Comparison of ENCODE assay signal across 8 cellular contexts in the genomic region with DNA sequence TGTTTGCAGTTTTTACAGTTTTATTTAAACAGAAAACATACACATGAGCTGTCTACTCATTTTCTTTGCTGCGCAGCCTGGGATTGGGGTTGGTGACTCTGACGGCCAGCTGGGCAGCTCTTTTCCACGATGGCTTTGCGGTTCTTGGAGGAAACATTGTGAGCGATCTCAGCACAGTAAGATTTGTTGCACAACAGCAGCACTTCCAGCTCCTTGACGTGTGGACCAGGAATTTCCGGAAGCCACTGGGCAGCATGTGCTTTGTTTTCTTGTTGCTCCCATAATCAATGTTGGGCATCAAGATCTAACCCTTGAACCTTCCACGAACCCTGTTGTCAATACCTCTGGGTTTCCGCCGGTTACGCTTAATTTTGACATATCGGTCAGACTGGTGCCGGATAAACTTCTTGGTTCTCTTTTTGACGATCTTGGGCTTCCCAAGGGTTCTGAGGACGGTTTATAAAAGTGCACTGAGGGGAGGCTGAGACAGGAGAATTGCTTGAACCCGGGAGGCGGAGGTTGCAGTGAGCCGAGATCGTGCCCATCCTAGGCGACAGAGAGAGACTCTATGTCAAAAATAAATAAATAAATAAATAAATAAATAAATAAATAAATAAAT. TPM values are rescaled to one million over a fixed set of nuclear protein-coding genes. Genes with fewer than 3 reads are reported as not detected.
A peak's percentile ranks its signal among the peaks of the same experiment; 100 is the strongest.
DNase-seq lines count a peak whose midpoint lies in the region; ATAC-seq and TF ChIP-seq lines count a peak whose summit lies in the region.

No MANE protein-coding gene starts in this region.

- DNase-seq in CD4-positive, CD25-positive, alpha-beta regulatory T cell = no peak
- DNase-seq in breast epithelium (ENCODE audit: low spot score in 2 of 2) = no peak
- no peak for DNase-seq in naive thymus-derived CD8-positive, alpha-beta T cell
- no peak for DNase-seq in NCI-H2196 (lab: John Stamatoyannopoulos, UW; ENCODE audit: unreplicated experiment)
- DNase-seq in mesenteric fat pad (ENCODE audit: low spot score) = no peak
- DNase-seq in DMS79 treated with DMSO at 0.1 percent for 48 hours (lab: John Stamatoyannopoulos, UW) = no peak

- peaks cover 10% of the 10 kb centered on the region for H3K4me1 ChIP-seq in CD4-positive, CD25-positive, alpha-beta regulatory T cell (ENCODE audit: control insufficient read depth, insufficient read depth, low read length, poor library complexity, severe bottlenecking)
- H3K4me1 ChIP-seq in HEK293 (ENCODE audit: control insufficient read depth, insufficient read depth, low read length) = peaks cover 4% of the 10 kb centered on the region; the same call in 1 of the 2 replicates
- no peaks in the 10 kb centered on the region for H3K4me1 ChIP-seq in breast epithelium

- H3K27me3 ChIP-seq in CD4-positive, CD25-positive, alpha-beta regulatory T cell (ENCODE audit: control insufficient read depth, insufficient read depth, low read length) = no peaks in the 10 kb centered on the region
- no peaks in the 10 kb centered on the region for H3K27me3 ChIP-seq in breast epithelium

- H3K27me3 Mint-ChIP-seq in CD4-positive, CD25-positive, alpha-beta regulatory T cell = peaks cover 23% of the 10 kb centered on the region
- H3K27me3 Mint-ChIP-seq in naive thymus-derived CD8-positive, alpha-beta T cell = peaks cover 0 to 5% (median 2%) of the 10 kb centered on the region in 5 donors

- no peak overlapping the region for H3K4me3 ChIP-seq in CD4-positive, CD25-positive, alpha-beta regulatory T cell (ENCODE audit: low read depth, low read length)
- H3K4me3 ChIP-seq in HEK293 (ENCODE audit: low read depth, low read length) (no peak overlapping the region), breast epithelium (peak overlapping the region in 2 of 3 donors; percentile 37 to 50)

- no peak for TF ChIP-seq POLR2A in breast epithelium (IDR thresholded peaks at IDR 0.05)

- no peak overlapping the region for H3K27ac Mint-ChIP-seq in CD4-positive, CD25-positive, alpha-beta regulatory T cell
- H3K27ac Mint-ChIP-seq in naive thymus-derived CD8-positive, alpha-beta T cell = peak overlapping the region in 3 of 10 donors; percentile 34 to 91 (median 87)

- H3K9me3 ChIP-seq in CD4-positive, CD25-positive, alpha-beta regulatory T cell (ENCODE audit: control insufficient read depth in 2 of 2, low read length in 2 of 2) = no peaks in the 10 kb centered on the region
- H3K9me3 ChIP-seq in HEK293 (ENCODE audit: control insufficient read depth, insufficient read depth, low read depth, low read length) (no peaks in the 10 kb centered on the region), breast epithelium (no peaks in the 10 kb centered on the region)

- H3K27ac ChIP-seq in CD4-positive, CD25-positive, alpha-beta regulatory T cell (ENCODE audit: insufficient read depth, low read length, poor library complexity, severe bottlenecking) = no peak overlapping the region
- H3K27ac ChIP-seq in HEK293 (ENCODE audit: extremely low read depth, low read depth, low read length) (no peak overlapping the region), breast epithelium (no peak overlapping the region)

- H3K36me3 ChIP-seq in CD4-positive, CD25-positive, alpha-beta regulatory T cell (ENCODE audit: control insufficient read depth, insufficient read depth, low read length) = no peaks in the 10 kb centered on the region
- H3K36me3 ChIP-seq in HEK293 (ENCODE audit: control insufficient read depth in 2 of 2, insufficient read depth in 1 of 2, low read length in 2 of 2) = no peaks in the 10 kb centered on the region
- H3K36me3 ChIP-seq in breast epithelium = no peaks in the 10 kb centered on the region

- no peaks in the 10 kb centered on the region for H3K36me3 Mint-ChIP-seq in CD4-positive, CD25-positive, alpha-beta regulatory T cell
- H3K36me3 Mint-ChIP-seq in naive thymus-derived CD8-positive, alpha-beta T cell = no peaks in the 10 kb centered on the region

- POLR2A ChIA-PET in HEK293 (lab: Yijun Ruan, JAX) = no interaction called here
- POLR2A ChIA-PET in naive thymus-derived CD8-positive, alpha-beta T cell (lab: Charles Lee) = interaction anchor here (0.6 to 2.1 kb wide), 9 partner anchors 9 to 84 kb away, joined by 3 to 17 read pairs (median 5); a partner anchor contains a TSS

- TF ChIP-seq CTCF in HEK293 (tag by site-specific recombination; IDR thresholded peaks at IDR 0.05) (no peak), breast epithelium (IDR thresholded peaks at IDR 0.05) (no peak)

- intact Hi-C loops in breast epithelium (cut with DNase I; ENCODE audit: low total_unique reads) = no loop called here

- CTCF ChIA-PET in HEK293 (lab: Yijun Ruan, JAX) = interaction anchor here (0.6 to 6.5 kb wide), 21 partner anchors 10 to 220 kb away, joined by 3 to 75 read pairs (median 5); a partner anchor contains a TSS

- peaks cover 0 to 15% (median 5%) of the 10 kb centered on the region in 4 donors for H3K4me1 Mint-ChIP-seq in CD4-positive, CD25-positive, alpha-beta regulatory T cell
- peaks cover 0 to 4% (median 1%) of the 10 kb centered on the region in 4 donors for H3K4me1 Mint-ChIP-seq in naive thymus-derived CD8-positive, alpha-beta T cell

- H3K4me3 Mint-ChIP-seq in CD4-positive, CD25-positive, alpha-beta regulatory T cell = peak overlapping the region in 3 of 4 donors; percentile 46 to 76 (median 59)
- H3K4me3 Mint-ChIP-seq in naive thymus-derived CD8-positive, alpha-beta T cell = peak overlapping the region in 7 of 10 donors; percentile 55 to 71 (median 59)

- H3K9me3 Mint-ChIP-seq in CD4-positive, CD25-positive, alpha-beta regulatory T cell = peaks cover 0 to 1% (median 0%) of the 10 kb centered on the region in 7 donors
- H3K9me3 Mint-ChIP-seq in naive thymus-derived CD8-positive, alpha-beta T cell = no peaks in the 10 kb centered on the region

- no peak for ATAC-seq in CD4-positive, CD25-positive, alpha-beta regulatory T cell (ENCODE audit: low read depth in 2 of 2)
- no peak for ATAC-seq in naive thymus-derived CD8-positive, alpha-beta T cell
- no peak for ATAC-seq in GM19324 (IDR thresholded peaks at IDR 0.05; ENCODE audit: low FRiP score, unreplicated experiment)

TF ChIP-seq in HEK293, 187 proteins besides CTCF, POLR2A, EP300 and RAD21 (continues in another document):
- TF ChIP-seq, protein P1, sequence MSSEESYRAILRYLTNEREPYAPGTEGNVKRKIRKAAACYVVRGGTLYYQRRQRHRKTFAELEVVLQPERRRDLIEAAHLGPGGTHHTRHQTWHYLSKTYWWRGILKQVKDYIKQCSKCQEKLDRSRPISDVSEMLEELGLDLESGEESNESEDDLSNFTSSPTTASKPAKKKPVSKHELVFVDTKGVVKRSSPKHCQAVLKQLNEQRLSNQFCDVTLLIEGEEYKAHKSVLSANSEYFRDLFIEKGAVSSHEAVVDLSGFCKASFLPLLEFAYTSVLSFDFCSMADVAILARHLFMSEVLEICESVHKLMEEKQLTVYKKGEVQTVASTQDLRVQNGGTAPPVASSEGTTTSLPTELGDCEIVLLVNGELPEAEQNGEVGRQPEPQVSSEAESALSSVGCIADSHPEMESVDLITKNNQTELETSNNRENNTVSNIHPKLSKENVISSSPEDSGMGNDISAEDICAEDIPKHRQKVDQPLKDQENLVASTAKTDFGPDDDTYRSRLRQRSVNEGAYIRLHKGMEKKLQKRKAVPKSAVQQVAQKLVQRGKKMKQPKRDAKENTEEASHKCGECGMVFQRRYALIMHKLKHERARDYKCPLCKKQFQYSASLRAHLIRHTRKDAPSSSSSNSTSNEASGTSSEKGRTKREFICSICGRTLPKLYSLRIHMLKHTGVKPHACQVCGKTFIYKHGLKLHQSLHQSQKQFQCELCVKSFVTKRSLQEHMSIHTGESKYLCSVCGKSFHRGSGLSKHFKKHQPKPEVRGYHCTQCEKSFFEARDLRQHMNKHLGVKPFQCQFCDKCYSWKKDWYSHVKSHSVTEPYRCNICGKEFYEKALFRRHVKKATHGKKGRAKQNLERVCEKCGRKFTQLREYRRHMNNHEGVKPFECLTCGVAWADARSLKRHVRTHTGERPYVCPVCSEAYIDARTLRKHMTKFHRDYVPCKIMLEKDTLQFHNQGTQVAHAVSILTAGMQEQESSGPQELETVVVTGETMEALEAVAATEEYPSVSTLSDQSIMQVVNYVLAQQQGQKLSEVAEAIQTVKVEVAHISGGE (tag by site-specific recombination; conservative IDR thresholded peaks at IDR 0.05; ENCODE audit: low read depth) = peak; percentile 75
- TF ChIP-seq KLF9 (tag by site-specific recombination; IDR thresholded peaks at IDR 0.05; ENCODE audit: low read depth) (no peak), ZNF138 (tag by site-specific recombination; IDR thresholded peaks at IDR 0.05; ENCODE audit: borderline replicate concordance) (peak; percentile 74; the same call in 1 of the 2 replicates), ZNF560 (tag by site-specific recombination; IDR thresholded peaks at IDR 0.05; ENCODE audit: borderline replicate concordance) (0 out of 2 replicates have a peak, but pooled peaks have one; percentile 29)

RNA-seq across cellular contexts. Expression of a gene that starts 21.8 kb away (rescaled TPM):
- total RNA-seq in CD4-positive, CD25-positive, alpha-beta regulatory T cell = 55.6 TPM
- 10 to 100 TPM; 56.5 to 79.7 (median 77.0) TPM for polyA plus RNA-seq in CD4-positive, CD25-positive, alpha-beta regulatory T cell
- total RNA-seq in breast epithelium (10 to 100 TPM in 2 of 3 donors, 1 to 10 TPM in 1; 3.7 to 15.7 (median 13.5) TPM), mesenteric fat pad (34.2 TPM)
- 10 to 100 TPM; 49.2 to 49.3 TPM for total RNA-seq in naive thymus-derived CD8-positive, alpha-beta T cell
- 100 to 1,000 TPM; 127 to 151 (median 131) TPM for polyA plus RNA-seq in naive thymus-derived CD8-positive, alpha-beta T cell

RNA-seq across cellular contexts. Expression of a gene that starts 37.8 kb away (rescaled TPM):
- 7.3 TPM for total RNA-seq in CD4-positive, CD25-positive, alpha-beta regulatory T cell
- under 1 TPM; 0.13 to 0.63 (median 0.42) TPM for polyA plus RNA-seq in CD4-positive, CD25-positive, alpha-beta regulatory T cell
- total RNA-seq in breast epithelium (1 to 10 TPM; 1.1 to 5.4 (median 3.3) TPM), mesenteric fat pad (4.7 TPM)
- total RNA-seq in naive thymus-derived CD8-positive, alpha-beta T cell = 1 to 10 TPM; 3.7 to 3.9 TPM
- 1 to 10 TPM in 2 of 3 donors, under 1 TPM in 1; 0.15 to 2.1 (median 1.3) TPM for polyA plus RNA-seq in naive thymus-derived CD8-positive, alpha-beta T cell

RNA-seq across cellular contexts. Expression of a gene that starts 51.5 kb away (rescaled TPM):
- 96.3 TPM for total RNA-seq in CD4-positive, CD25-positive, alpha-beta regulatory T cell
- 10 to 100 TPM; 30.5 to 40.4 (median 34.7) TPM for polyA plus RNA-seq in CD4-positive, CD25-positive, alpha-beta regulatory T cell
- total RNA-seq in breast epithelium (10 to 100 TPM; 65.4 to 89.9 (median 76.0) TPM), mesenteric fat pad (45.1 TPM)
- total RNA-seq in naive thymus-derived CD8-positive, alpha-beta T cell = 100 to 1,000 TPM; 159 to 171 TPM
- polyA plus RNA-seq in naive thymus-derived CD8-positive, alpha-beta T cell = 10 to 100 TPM; 27.6 to 52.2 (median 33.8) TPM

RNA-seq across cellular contexts. Expression of a gene that starts 53.8 kb away (rescaled TPM):
- 79.4 TPM for total RNA-seq in CD4-positive, CD25-positive, alpha-beta regulatory T cell
- 10 to 100 TPM; 21.2 to 30.5 (median 23.6) TPM for polyA plus RNA-seq in CD4-positive, CD25-positive, alpha-beta regulatory T cell
- total RNA-seq in breast epithelium (10 to 100 TPM; 65.2 to 86.2 (median 75.2) TPM), mesenteric fat pad (149 TPM)
- 10 to 100 TPM; 55.3 to 57.3 TPM for total RNA-seq in naive thymus-derived CD8-positive, alpha-beta T cell
- polyA plus RNA-seq in naive thymus-derived CD8-positive, alpha-beta T cell = 10 to 100 TPM; 19.5 to 24.4 (median 21.8) TPM

Comparison
In these comparisons a context has a peak if more than half of its experiments do, and no peak if none do; other contexts are left out.
1. H3K4me3 ChIP-seq: peak in breast epithelium (2 of 3); none in CD4-positive, CD25-positive, alpha-beta regulatory T cell (single experiment) and HEK293 (single experiment).